Comparison of ENCODE assay signal across 1 cellular context in genomic region chr16:14409563-14409962, GRCh38.
TF ChIP-seq lines count a peak whose summit lies in the region.

No MANE protein-coding gene starts in this region.

TF ChIP-seq in HEK293, 187 proteins besides CTCF, POLR2A, EP300 and RAD21 (continued from another document):
- no peak for TF ChIP-seq ZNF488 (tag by site-specific recombination; IDR thresholded peaks at IDR 0.05)
